Comparison of ENCODE assay signal across 19 cellular contexts in genomic region chr10:125916977-125917376, GRCh38. TPM values are rescaled to one million over a fixed set of nuclear protein-coding genes. Genes with fewer than 3 reads are reported as not detected.
"Had no signal": no experiment of that assay in that cellular context is flagged by ENCODE, and none has a peak within 500 bp of the region (broad histone marks: within the 10 kb centered on the region; RNA-seq: fewer than 3 reads in every experiment).

No MANE protein-coding gene starts in this region.

- H3K36me3 ChIP-seq: breast epithelium had no signal

- ATAC-seq: activated CD4-positive, CD25-positive, alpha-beta regulatory T cell treated with anti-CD3 and anti-CD28 coated beads, Interleukin-2, amount 50 U/mL, for 24 hours; activated CD8-positive, alpha-beta T cell treated with anti-CD3 and anti-CD28 coated beads, Interleukin-2, amount 10 ng/mL, durations not matched to agents 7 days and 5 days had no signal

- H3K9me3 ChIP-seq: breast epithelium had no signal

- DNase-seq: activated CD4-positive, alpha-beta T cell treated with anti-CD3 and anti-CD28 coated beads for 4 hours; activated CD4-positive, alpha-beta T cell treated with anti-CD3 and anti-CD28 coated beads, Interleukin-2, amount 50 U/mL, for 4 hours; activated CD8-positive, alpha-beta memory T cell treated with anti-CD3 and anti-CD28 coated beads, Interleukin-2, amount 50 U/mL, for 48 hours; activated CD8-positive, alpha-beta T cell treated with anti-CD3 and anti-CD28 coated beads, Interleukin-2, amount 10 ng/mL, durations not matched to agents 7 days and 5 days; activated T-cell treated with anti-CD3 and anti-CD28 coated beads, Interleukin-2, amount 50 U/mL, for 1 hour; aorta; central memory CD4-positive, alpha-beta T cell; Kasumi-1; NCI-H1105 treated with DMSO at 0.1 percent for 48 hours; NCI-H1436 treated with DMSO at 0.1 percent for 48 hours; NCI-H187; NCI-H2081; NCI-H510A treated with DMSO at 0.1 percent for 48 hours; NCI-H69; NK-92 treated with Interleukin-12 subunit alpha and Interleukin-12 subunit beta, amount 100 ng/mL, for 24 hours; SHP77 had no signal

- H3K27me3 ChIP-seq: breast epithelium had no signal

- H3K4me1 ChIP-seq: breast epithelium had no signal

- FAIRE-seq: RCC 7860 had no signal

- H3K4me3 ChIP-seq: breast epithelium had no signal

RNA-seq across cellular contexts. Expression of gene FANK1, which starts 20.6 kb away (rescaled TPM):
- total RNA-seq: activated CD8-positive, alpha-beta T cell treated with anti-CD3 and anti-CD28 coated beads, Interleukin-2, amount 10 ng/mL, durations not matched to agents 7 days and 5 days had no signal
